Comparison of ENCODE assay signal across 10 cellular contexts in genomic region chr19:13095393-13095784, GRCh38. TPM values are rescaled to one million over a fixed set of nuclear protein-coding genes. Genes with fewer than 3 reads are reported as not detected.
A peak's percentile ranks its signal among the peaks of the same experiment; 100 is the strongest.
DNase-seq lines count a peak whose midpoint lies in the region; ATAC-seq and TF ChIP-seq lines count a peak whose summit lies in the region.
"Had no signal": no experiment of that assay in that cellular context is flagged by ENCODE, and none has a peak within 500 bp of the region (broad histone marks: within the 10 kb centered on the region; RNA-seq: fewer than 3 reads in every experiment).

No MANE protein-coding gene starts in this region.

- no TSS peak for BruUV-seq in mammary epithelial cell (replicated peaks; lab: Mats Ljungman, UMichigan)

- ATAC-seq in heart left ventricle, result no peak
- ATAC-seq in Right ventricle myocardium inferior, result no peak
- ATAC-seq in activated T-helper 17 cell treated with anti-CD3 and anti-CD28 coated beads, Interleukin-2, amount 50 U/mL, for 72 hours (replicated peaks), result no peak
- no peak for ATAC-seq in left lung
- no peak for ATAC-seq in upper lobe of right lung

- in situ Hi-C loops in mammary epithelial cell (cut with MboI; ENCODE audit: low sequenced_read_pairs in 2 of 2), result loop anchor here (5.0 to 10.0 kb wide), 2 partner anchors 118 to 121 kb away; no protein-coding TSS in a partner anchor

- H3K4me3 Mint-ChIP-seq in activated T-helper 17 cell treated with anti-CD3 and anti-CD28 coated beads, Interleukin-2, amount 50 U/mL, for 72 hours, result peak overlapping the region; percentile 56

- H4K20me1 ChIP-seq in mammary epithelial cell (ENCODE audit: insufficient read depth, low read length), result no peaks in the 10 kb centered on the region

- no peak overlapping the region for H2AFZ ChIP-seq in mammary epithelial cell (ENCODE audit: low read depth, low read length)

- H3K4me3 ChIP-seq in heart left ventricle, result peak overlapping the region in 7 of 12 donors; percentile 5 to 73 (median 34)
- peak overlapping the region; percentile 1 to 50 for H3K4me3 ChIP-seq in left lung
- peak overlapping the region; percentile 23 for H3K4me3 ChIP-seq in upper lobe of right lung
- no peak overlapping the region for H3K4me3 ChIP-seq in mammary epithelial cell (replicated peaks in 1 of 3; ENCODE audit: insufficient read depth in 1 of 3, low read depth in 2 of 3, low read length in 3 of 3)

- WGBS in heart left ventricle, 4 donors, result 65 to 80% (median 76%) methylated on average over 19 to 25 of the region's 25 CpGs
- WGBS in mammary epithelial cell (ENCODE audit: low coverage, missing lambda C conversion rate), result 79% methylated on average over 14 of the region's 25 CpGs

- no peak overlapping the region for H3K27ac Mint-ChIP-seq in activated T-helper 17 cell treated with anti-CD3 and anti-CD28 coated beads, Interleukin-2, amount 50 U/mL, for 72 hours

- H3K36me3 ChIP-seq in heart left ventricle, result peaks cover 0 to 17% (median 10%) of the 10 kb centered on the region in 9 donors
- peaks cover 0 to 23% of the 10 kb centered on the region in 2 donors for H3K36me3 ChIP-seq in left lung
- peaks cover 14% of the 10 kb centered on the region for H3K36me3 ChIP-seq in upper lobe of right lung
- H3K36me3 ChIP-seq in mammary epithelial cell (ENCODE audit: insufficient read depth, low read length), result peaks cover 2% of the 10 kb centered on the region

- intact Hi-C loops in heart left ventricle (cut with DNase I), result loop anchor here in 3 of 10 donors (2.0 to 10.0 kb wide), 3 partner anchors 61 to 211 kb away; partner anchors contain the start of genes DNASE2 (in 1 of the 3) and KLF1 (in 1 of the 3)
- intact Hi-C loops in Right ventricle myocardium inferior (cut with DNase I), result loop anchor here (5.0 kb wide), 1 partner anchor 38 kb away; no protein-coding TSS in a partner anchor
- intact Hi-C loops in left lung (cut with DNase I), result loop anchor here in 1 of 2 donors (10.0 kb wide), 1 partner anchor 111 kb away; no protein-coding TSS in a partner anchor
- intact Hi-C loops in upper lobe of right lung (cut with DNase I), result loop anchor here (10.0 kb wide), 2 partner anchors 71 to 121 kb away; no protein-coding TSS in a partner anchor
- intact Hi-C loops in mammary epithelial cell (cut with micrococcal nuclease), result loop anchor here (2.0 kb wide), 1 partner anchor 61 kb away; no protein-coding TSS in a partner anchor

- no peaks in the 10 kb centered on the region for H3K79me2 ChIP-seq in mammary epithelial cell (ENCODE audit: insufficient read depth, low read length)

- H3K4me2 ChIP-seq in mammary epithelial cell (ENCODE audit: insufficient read depth, low read depth, low read length), result no peak overlapping the region

- no peaks in the 10 kb centered on the region for H3K9me3 Mint-ChIP-seq in activated T-helper 17 cell treated with anti-CD3 and anti-CD28 coated beads, Interleukin-2, amount 50 U/mL, for 72 hours

- TF ChIP-seq CTCF in heart left ventricle (IDR thresholded peaks at IDR 0.05) (no peak), left lung (IDR thresholded peaks at IDR 0.05) (no peak), upper lobe of right lung (IDR thresholded peaks at IDR 0.05) (no peak), mammary epithelial cell (conservative IDR thresholded peaks at IDR 0.05 in 1 of 2, IDR thresholded peaks at IDR 0.05 in 1 of 2; ENCODE audit: extremely low read depth in 1 of 2, insufficient read depth in 1 of 2, low read depth in 1 of 2, low read length in 2 of 2) (no peak)

- peak overlapping the region in 11 of 12 donors; percentile 4 to 96 (median 78) for H3K27ac ChIP-seq in heart left ventricle
- H3K27ac ChIP-seq in left lung, result peak overlapping the region; percentile 44 to 98
- peak overlapping the region; percentile 51 for H3K27ac ChIP-seq in upper lobe of right lung
- no peak overlapping the region for H3K27ac ChIP-seq in mammary epithelial cell (ENCODE audit: insufficient read depth, low read depth, low read length)

- DNase-seq in heart left ventricle (peak in 2 of 5 donors; percentile 35 to 47), Right ventricle myocardium inferior (ENCODE audit: missing footprints) (no peak), left lung (peak in 1 of 2 donors; percentile 88), upper lobe of right lung (no peak), kidney glomerular epithelial cell (lab: John Stamatoyannopoulos, UW) (no peak), HK-2 (ENCODE audit: unreplicated experiment) (no peak), mammary epithelial cell (no peak)
- DNase-seq: NCI-H2029 treated with DMSO at 0.1 percent for 48 hours had no signal

- peaks cover 14% of the 10 kb centered on the region for H3K27me3 Mint-ChIP-seq in activated T-helper 17 cell treated with anti-CD3 and anti-CD28 coated beads, Interleukin-2, amount 50 U/mL, for 72 hours

- peaks cover 19% of the 10 kb centered on the region for H3K4me1 Mint-ChIP-seq in activated T-helper 17 cell treated with anti-CD3 and anti-CD28 coated beads, Interleukin-2, amount 50 U/mL, for 72 hours

- H3K9ac ChIP-seq in mammary epithelial cell (ENCODE audit: insufficient read depth, low read length), result no peak overlapping the region

- no peak for TF ChIP-seq POLR2A in heart left ventricle (IDR thresholded peaks at IDR 0.05)

- peaks cover 8% of the 10 kb centered on the region for H3K36me3 Mint-ChIP-seq in activated T-helper 17 cell treated with anti-CD3 and anti-CD28 coated beads, Interleukin-2, amount 50 U/mL, for 72 hours (ENCODE audit: low read depth)

- H3K9me3 ChIP-seq in heart left ventricle (no peaks in the 10 kb centered on the region), left lung (no peaks in the 10 kb centered on the region), upper lobe of right lung (no peaks in the 10 kb centered on the region), mammary epithelial cell (replicated peaks; ENCODE audit: insufficient read depth, low read length) (no peaks in the 10 kb centered on the region)

- H3K4me1 ChIP-seq in heart left ventricle (peaks cover 0 to 97% (median 83%) of the 10 kb centered on the region in 12 donors), left lung (peaks cover 30 to 71% of the 10 kb centered on the region in 2 donors), upper lobe of right lung (peaks cover 57% of the 10 kb centered on the region), mammary epithelial cell (ENCODE audit: insufficient read depth, low read length) (peaks cover 2% of the 10 kb centered on the region)

- dilution Hi-C loops in mammary epithelial cell (cut with HindIII; ENCODE audit: low sequenced_read_pairs), result no loop called here

- CTCF ChIA-PET in mammary epithelial cell (lab: Charles Lee; ENCODE audit: low non-redundant PET), result interaction anchor here (0.6 to 1.8 kb wide), 2 partner anchors 118 to 127 kb away, joined by 9 to 15 read pairs; no protein-coding TSS in a partner anchor

- peaks cover 0 to 12% (median 0%) of the 10 kb centered on the region in 9 donors for H3K27me3 ChIP-seq in heart left ventricle
- H3K27me3 ChIP-seq in left lung, result peaks cover 0 to 12% of the 10 kb centered on the region in 2 donors
- H3K27me3 ChIP-seq in upper lobe of right lung, result no peaks in the 10 kb centered on the region
- no peaks in the 10 kb centered on the region for H3K27me3 ChIP-seq in mammary epithelial cell (ENCODE audit: insufficient read depth, low read length)

RNA-seq across cellular contexts. Expression of gene LYL1, which starts 7.3 kb away (rescaled TPM):
- 10 to 100 TPM in 3 of 9 donors, 1 to 10 TPM in 6; 5.2 to 19.1 (median 8.3) TPM for total RNA-seq in heart left ventricle
- polyA plus RNA-seq in heart left ventricle, result 1 to 10 TPM; 7.7 to 8.4 TPM
- 9.4 TPM for total RNA-seq in Right ventricle myocardium inferior
- total RNA-seq in activated T-helper 17 cell treated with anti-CD3 and anti-CD28 coated beads, Interleukin-2, amount 50 U/mL, for 72 hours, result 1 to 10 TPM; 1.1 to 1.6 TPM
- total RNA-seq in left lung, result 10 to 100 TPM; 15.4 to 32.9 TPM
- total RNA-seq in upper lobe of right lung, result 21.8 TPM
- total RNA-seq in mammary epithelial cell, result not detected
- polyA plus RNA-seq in mammary epithelial cell, result not detected
- polyA minus RNA-seq in mammary epithelial cell, result not detected
- total RNA-seq: SK-MEL-5 had no signal

RNA-seq across cellular contexts. Expression of gene TRMT1, which starts 21.2 kb away (rescaled TPM):
- total RNA-seq in heart left ventricle (10 to 100 TPM; 15.1 to 22.6 (median 16.2) TPM), Right ventricle myocardium inferior (21.1 TPM), left lung (10 to 100 TPM; 24.2 to 46.2 TPM), upper lobe of right lung (33.7 TPM), mammary epithelial cell (10 to 100 TPM; 28.7 to 56.2 TPM)
- polyA plus RNA-seq in heart left ventricle (10 to 100 TPM; 26.4 to 32.4 TPM), mammary epithelial cell (39.3 TPM)
- total RNA-seq in activated T-helper 17 cell treated with anti-CD3 and anti-CD28 coated beads, Interleukin-2, amount 50 U/mL, for 72 hours, result 10 to 100 TPM; 66.4 to 83.2 TPM
- 66.7 TPM for polyA minus RNA-seq in mammary epithelial cell

RNA-seq across cellular contexts. Expression of gene NACC1, which starts 22.7 kb away (rescaled TPM):
- total RNA-seq in heart left ventricle, result 10 to 100 TPM; 28.7 to 88.2 (median 41.8) TPM
- 10 to 100 TPM; 49.6 to 74.2 TPM for polyA plus RNA-seq in heart left ventricle
- total RNA-seq in Right ventricle myocardium inferior, result 54.0 TPM
- 10 to 100 TPM; 70.8 to 80.6 TPM for total RNA-seq in activated T-helper 17 cell treated with anti-CD3 and anti-CD28 coated beads, Interleukin-2, amount 50 U/mL, for 72 hours
- total RNA-seq in left lung, result 10 to 100 TPM; 65.1 to 92.5 TPM
- 39.8 TPM for total RNA-seq in upper lobe of right lung
- total RNA-seq in mammary epithelial cell, result 100 to 1,000 TPM in 1 of 2 donors, 10 to 100 TPM in 1; 76.2 to 106 TPM
- 90.9 TPM for polyA plus RNA-seq in mammary epithelial cell
- 45.9 TPM for polyA minus RNA-seq in mammary epithelial cell

RNA-seq across cellular contexts. Expression of gene STX10, which starts 54.8 kb away (rescaled TPM):
- total RNA-seq in heart left ventricle (10 to 100 TPM; 24.0 to 48.8 (median 35.8) TPM), Right ventricle myocardium inferior (34.5 TPM), left lung (10 to 100 TPM; 64.0 to 94.8 TPM), upper lobe of right lung (65.4 TPM), mammary epithelial cell (10 to 100 TPM; 33.7 to 48.0 TPM)
- polyA plus RNA-seq in heart left ventricle (10 to 100 TPM; 52.5 to 64.7 TPM), mammary epithelial cell (67.4 TPM)
- total RNA-seq in activated T-helper 17 cell treated with anti-CD3 and anti-CD28 coated beads, Interleukin-2, amount 50 U/mL, for 72 hours, result 10 to 100 TPM; 76.4 to 91.3 TPM
- 102 TPM for polyA minus RNA-seq in mammary epithelial cell

RNA-seq across cellular contexts. Expression of gene IER2, which starts 54.8 kb away (rescaled TPM):
- total RNA-seq in heart left ventricle, result 100 to 1,000 TPM in 1 of 9 donors, 10 to 100 TPM in 8; 17.6 to 101 (median 29.1) TPM
- 10 to 100 TPM; 21.8 to 35.7 TPM for polyA plus RNA-seq in heart left ventricle
- 18.8 TPM for total RNA-seq in Right ventricle myocardium inferior
- total RNA-seq in activated T-helper 17 cell treated with anti-CD3 and anti-CD28 coated beads, Interleukin-2, amount 50 U/mL, for 72 hours, result 100 to 1,000 TPM in 1 of 2 donors, 10 to 100 TPM in 1; 85.9 to 140 TPM
- total RNA-seq in left lung, result 10 to 100 TPM; 70.1 to 99.4 TPM
- total RNA-seq in upper lobe of right lung, result 104 TPM
- 100 to 1,000 TPM in 1 of 2 donors, 10 to 100 TPM in 1; 16.2 to 108 TPM for total RNA-seq in mammary epithelial cell
- 42.1 TPM for polyA plus RNA-seq in mammary epithelial cell
- 25.5 TPM for polyA minus RNA-seq in mammary epithelial cell

Comparison
In these comparisons a context has a peak if more than half of its experiments do, and no peak if none do; other contexts are left out.
1. H3K4me3 ChIP-seq: peak in heart left ventricle (7 of 12), left lung (2 of 2) and upper lobe of right lung (single experiment); none in mammary epithelial cell (0 of 3).